1 cellular context compared by ENCODE assay signal in the genomic region with DNA sequence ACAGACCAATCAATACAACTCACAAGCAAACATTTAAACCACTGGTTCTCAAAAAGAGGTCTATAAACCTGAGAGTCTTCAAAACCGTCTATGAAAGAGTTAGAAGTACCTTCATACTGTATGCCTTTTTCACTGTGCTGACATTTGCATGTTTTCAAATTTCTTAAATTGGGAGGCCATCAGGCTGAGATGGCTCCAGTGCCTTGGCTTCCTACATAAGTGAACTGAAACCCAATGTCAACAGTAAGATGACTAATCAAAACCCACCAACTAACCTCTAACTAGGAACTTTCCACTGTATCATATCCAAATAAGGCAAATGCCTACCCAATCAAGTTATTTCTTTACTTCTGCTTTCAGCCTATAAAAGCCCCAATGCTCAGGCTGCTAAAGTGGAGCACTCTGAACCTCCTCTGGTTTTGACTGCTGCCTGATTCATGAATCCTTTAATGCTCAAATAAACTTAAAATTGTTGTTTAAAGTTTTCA.
TF ChIP-seq lines count a peak whose summit lies in the region.

No MANE protein-coding gene starts in this region.

TF ChIP-seq in K562, 482 proteins besides CTCF, POLR2A, EP300 and RAD21 (continued from another document):
- TF ChIP-seq, protein P1, sequence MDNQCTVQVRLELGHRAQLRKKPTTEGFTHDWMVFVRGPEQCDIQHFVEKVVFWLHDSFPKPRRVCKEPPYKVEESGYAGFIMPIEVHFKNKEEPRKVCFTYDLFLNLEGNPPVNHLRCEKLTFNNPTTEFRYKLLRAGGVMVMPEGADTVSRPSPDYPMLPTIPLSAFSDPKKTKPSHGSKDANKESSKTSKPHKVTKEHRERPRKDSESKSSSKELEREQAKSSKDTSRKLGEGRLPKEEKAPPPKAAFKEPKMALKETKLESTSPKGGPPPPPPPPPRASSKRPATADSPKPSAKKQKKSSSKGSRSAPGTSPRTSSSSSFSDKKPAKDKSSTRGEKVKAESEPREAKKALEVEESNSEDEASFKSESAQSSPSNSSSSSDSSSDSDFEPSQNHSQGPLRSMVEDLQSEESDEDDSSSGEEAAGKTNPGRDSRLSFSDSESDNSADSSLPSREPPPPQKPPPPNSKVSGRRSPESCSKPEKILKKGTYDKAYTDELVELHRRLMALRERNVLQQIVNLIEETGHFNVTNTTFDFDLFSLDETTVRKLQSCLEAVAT (IDR thresholded peaks at IDR 0.05), result 0 out of 4 replicates have a peak, but pooled peaks of 1 of the 2 experiments have one; percentile 41
- TF ChIP-seq PML (IDR thresholded peaks at IDR 0.05; ENCODE audit: low read length) (peak; percentile 43; the same call in 1 of the 2 replicates), ETV1 (tag; conservative IDR thresholded peaks at IDR 0.05; ENCODE audit: low read depth) (0 out of 2 replicates have a peak, but pooled peaks have one; percentile 31), ZNF644 (tag; IDR thresholded peaks at IDR 0.05; ENCODE audit: low read depth) (0 out of 2 replicates have a peak, but pooled peaks have one; percentile 46), NFE2 (IDR thresholded peaks at IDR 0.05; ENCODE audit: low read depth) (peak; percentile 83), TBP (optimal IDR thresholded peaks at IDR 0.05; ENCODE audit: low read depth, low read length) (peak; percentile 53), FOXM1 (IDR thresholded peaks at IDR 0.05; ENCODE audit: low read depth) (peak; percentile 64; the same call in 1 of the 2 replicates), FOXM1 (CRISPR knock-in tag; IDR thresholded peaks at IDR 0.05; ENCODE audit: low read depth) (no peak), STAT5B (CRISPR knock-in tag; IDR thresholded peaks at IDR 0.05) (no peak), C11orf30 (IDR thresholded peaks at IDR 0.05; ENCODE audit: low read depth) (peak; percentile 90), ZNF316 (IDR thresholded peaks at IDR 0.05) (peak; percentile 94), NFE2L1 (tag; IDR thresholded peaks at IDR 0.05; ENCODE audit: borderline replicate concordance, low read depth) (peak; percentile 8; the same call in 1 of the 2 replicates), POLR2H (tag; IDR thresholded peaks at IDR 0.05; ENCODE audit: low read depth) (peak; percentile 44; the same call in 1 of the 2 replicates), SUPT5H (IDR thresholded peaks at IDR 0.05) (peak; percentile 52; the same call in 1 of the 2 replicates), TAF1 (IDR thresholded peaks at IDR 0.05; ENCODE audit: control insufficient read depth, extremely low read depth, insufficient read depth, low read length, severe bottlenecking) (peak; percentile 60), NUFIP1 (IDR thresholded peaks at IDR 0.05; ENCODE audit: partially characterized antibody) (peak; percentile 18), EHMT2 (IDR thresholded peaks at IDR 0.05) (peak; percentile 74), EP400 (IDR thresholded peaks at IDR 0.05) (0 out of 2 replicates have a peak, but pooled peaks have one; percentile 12), KDM5B (IDR thresholded peaks at IDR 0.05; ENCODE audit: insufficient replicate concordance, low read depth, low read length) (peak; percentile 44), ARNT (IDR thresholded peaks at IDR 0.05) (peak in 1 of 2 experiments; percentile 61; a peak in 1 of 4 replicates), SRF (CRISPR knock-in tag; IDR thresholded peaks at IDR 0.05) (peak; percentile 89 to 99), BMI1 (IDR thresholded peaks at IDR 0.05; ENCODE audit: low read length) (no peak), POLR2AphosphoS5 (IDR thresholded peaks at IDR 0.05; ENCODE audit: control insufficient read depth, insufficient read depth, low read depth, low read length) (peak; percentile 59), NR2C1 (IDR thresholded peaks at IDR 0.05) (no peak), NR2C1 (tag; IDR thresholded peaks at IDR 0.05) (peak; percentile 39; the same call in 1 of the 2 replicates), SMARCA4 (IDR thresholded peaks at IDR 0.05) (peak; percentile 63; the same call in 1 of the 2 replicates), FOXA1 (IDR thresholded peaks at IDR 0.05; ENCODE audit: borderline replicate concordance) (no peak)
- TF ChIP-seq, protein P2, sequence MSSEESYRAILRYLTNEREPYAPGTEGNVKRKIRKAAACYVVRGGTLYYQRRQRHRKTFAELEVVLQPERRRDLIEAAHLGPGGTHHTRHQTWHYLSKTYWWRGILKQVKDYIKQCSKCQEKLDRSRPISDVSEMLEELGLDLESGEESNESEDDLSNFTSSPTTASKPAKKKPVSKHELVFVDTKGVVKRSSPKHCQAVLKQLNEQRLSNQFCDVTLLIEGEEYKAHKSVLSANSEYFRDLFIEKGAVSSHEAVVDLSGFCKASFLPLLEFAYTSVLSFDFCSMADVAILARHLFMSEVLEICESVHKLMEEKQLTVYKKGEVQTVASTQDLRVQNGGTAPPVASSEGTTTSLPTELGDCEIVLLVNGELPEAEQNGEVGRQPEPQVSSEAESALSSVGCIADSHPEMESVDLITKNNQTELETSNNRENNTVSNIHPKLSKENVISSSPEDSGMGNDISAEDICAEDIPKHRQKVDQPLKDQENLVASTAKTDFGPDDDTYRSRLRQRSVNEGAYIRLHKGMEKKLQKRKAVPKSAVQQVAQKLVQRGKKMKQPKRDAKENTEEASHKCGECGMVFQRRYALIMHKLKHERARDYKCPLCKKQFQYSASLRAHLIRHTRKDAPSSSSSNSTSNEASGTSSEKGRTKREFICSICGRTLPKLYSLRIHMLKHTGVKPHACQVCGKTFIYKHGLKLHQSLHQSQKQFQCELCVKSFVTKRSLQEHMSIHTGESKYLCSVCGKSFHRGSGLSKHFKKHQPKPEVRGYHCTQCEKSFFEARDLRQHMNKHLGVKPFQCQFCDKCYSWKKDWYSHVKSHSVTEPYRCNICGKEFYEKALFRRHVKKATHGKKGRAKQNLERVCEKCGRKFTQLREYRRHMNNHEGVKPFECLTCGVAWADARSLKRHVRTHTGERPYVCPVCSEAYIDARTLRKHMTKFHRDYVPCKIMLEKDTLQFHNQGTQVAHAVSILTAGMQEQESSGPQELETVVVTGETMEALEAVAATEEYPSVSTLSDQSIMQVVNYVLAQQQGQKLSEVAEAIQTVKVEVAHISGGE (CRISPR knock-in tag; IDR thresholded peaks at IDR 0.05), result peak in 1 of 3 experiments; percentile 63; a peak in 2 of 6 replicates
- TF ChIP-seq, protein P3, sequence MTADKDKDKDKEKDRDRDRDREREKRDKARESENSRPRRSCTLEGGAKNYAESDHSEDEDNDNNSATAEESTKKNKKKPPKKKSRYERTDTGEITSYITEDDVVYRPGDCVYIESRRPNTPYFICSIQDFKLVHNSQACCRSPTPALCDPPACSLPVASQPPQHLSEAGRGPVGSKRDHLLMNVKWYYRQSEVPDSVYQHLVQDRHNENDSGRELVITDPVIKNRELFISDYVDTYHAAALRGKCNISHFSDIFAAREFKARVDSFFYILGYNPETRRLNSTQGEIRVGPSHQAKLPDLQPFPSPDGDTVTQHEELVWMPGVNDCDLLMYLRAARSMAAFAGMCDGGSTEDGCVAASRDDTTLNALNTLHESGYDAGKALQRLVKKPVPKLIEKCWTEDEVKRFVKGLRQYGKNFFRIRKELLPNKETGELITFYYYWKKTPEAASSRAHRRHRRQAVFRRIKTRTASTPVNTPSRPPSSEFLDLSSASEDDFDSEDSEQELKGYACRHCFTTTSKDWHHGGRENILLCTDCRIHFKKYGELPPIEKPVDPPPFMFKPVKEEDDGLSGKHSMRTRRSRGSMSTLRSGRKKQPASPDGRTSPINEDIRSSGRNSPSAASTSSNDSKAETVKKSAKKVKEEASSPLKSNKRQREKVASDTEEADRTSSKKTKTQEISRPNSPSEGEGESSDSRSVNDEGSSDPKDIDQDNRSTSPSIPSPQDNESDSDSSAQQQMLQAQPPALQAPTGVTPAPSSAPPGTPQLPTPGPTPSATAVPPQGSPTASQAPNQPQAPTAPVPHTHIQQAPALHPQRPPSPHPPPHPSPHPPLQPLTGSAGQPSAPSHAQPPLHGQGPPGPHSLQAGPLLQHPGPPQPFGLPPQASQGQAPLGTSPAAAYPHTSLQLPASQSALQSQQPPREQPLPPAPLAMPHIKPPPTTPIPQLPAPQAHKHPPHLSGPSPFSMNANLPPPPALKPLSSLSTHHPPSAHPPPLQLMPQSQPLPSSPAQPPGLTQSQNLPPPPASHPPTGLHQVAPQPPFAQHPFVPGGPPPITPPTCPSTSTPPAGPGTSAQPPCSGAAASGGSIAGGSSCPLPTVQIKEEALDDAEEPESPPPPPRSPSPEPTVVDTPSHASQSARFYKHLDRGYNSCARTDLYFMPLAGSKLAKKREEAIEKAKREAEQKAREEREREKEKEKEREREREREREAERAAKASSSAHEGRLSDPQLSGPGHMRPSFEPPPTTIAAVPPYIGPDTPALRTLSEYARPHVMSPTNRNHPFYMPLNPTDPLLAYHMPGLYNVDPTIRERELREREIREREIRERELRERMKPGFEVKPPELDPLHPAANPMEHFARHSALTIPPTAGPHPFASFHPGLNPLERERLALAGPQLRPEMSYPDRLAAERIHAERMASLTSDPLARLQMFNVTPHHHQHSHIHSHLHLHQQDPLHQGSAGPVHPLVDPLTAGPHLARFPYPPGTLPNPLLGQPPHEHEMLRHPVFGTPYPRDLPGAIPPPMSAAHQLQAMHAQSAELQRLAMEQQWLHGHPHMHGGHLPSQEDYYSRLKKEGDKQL (CRISPR knock-in tag; IDR thresholded peaks at IDR 0.05; ENCODE audit: borderline replicate concordance), result no peak
- TF ChIP-seq, protein P4, sequence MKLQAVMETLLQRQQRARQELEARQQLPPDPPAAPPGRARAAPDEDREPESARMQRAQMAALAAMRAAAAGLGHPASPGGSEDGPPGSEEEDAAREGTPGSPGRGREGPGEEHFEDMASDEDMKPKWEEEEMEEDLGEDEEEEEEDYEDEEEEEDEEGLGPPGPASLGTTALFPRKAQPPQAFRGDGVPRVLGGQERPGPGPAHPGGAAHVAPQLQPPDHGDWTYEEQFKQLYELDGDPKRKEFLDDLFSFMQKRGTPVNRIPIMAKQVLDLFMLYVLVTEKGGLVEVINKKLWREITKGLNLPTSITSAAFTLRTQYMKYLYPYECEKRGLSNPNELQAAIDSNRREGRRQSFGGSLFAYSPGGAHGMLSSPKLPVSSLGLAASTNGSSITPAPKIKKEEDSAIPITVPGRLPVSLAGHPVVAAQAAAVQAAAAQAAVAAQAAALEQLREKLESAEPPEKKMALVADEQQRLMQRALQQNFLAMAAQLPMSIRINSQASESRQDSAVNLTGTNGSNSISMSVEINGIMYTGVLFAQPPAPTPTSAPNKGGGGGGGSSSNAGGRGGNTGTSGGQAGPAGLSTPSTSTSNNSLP (IDR thresholded peaks at IDR 0.05; ENCODE audit: borderline replicate concordance, low read depth, low read length), result peak; percentile 62; the same call in 1 of the 2 replicates
- TF ChIP-seq, protein P5, sequence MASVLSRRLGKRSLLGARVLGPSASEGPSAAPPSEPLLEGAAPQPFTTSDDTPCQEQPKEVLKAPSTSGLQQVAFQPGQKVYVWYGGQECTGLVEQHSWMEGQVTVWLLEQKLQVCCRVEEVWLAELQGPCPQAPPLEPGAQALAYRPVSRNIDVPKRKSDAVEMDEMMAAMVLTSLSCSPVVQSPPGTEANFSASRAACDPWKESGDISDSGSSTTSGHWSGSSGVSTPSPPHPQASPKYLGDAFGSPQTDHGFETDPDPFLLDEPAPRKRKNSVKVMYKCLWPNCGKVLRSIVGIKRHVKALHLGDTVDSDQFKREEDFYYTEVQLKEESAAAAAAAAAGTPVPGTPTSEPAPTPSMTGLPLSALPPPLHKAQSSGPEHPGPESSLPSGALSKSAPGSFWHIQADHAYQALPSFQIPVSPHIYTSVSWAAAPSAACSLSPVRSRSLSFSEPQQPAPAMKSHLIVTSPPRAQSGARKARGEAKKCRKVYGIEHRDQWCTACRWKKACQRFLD (CRISPR knock-in tag; IDR thresholded peaks at IDR 0.05), result peak; percentile 39; the same call in 1 of the 2 replicates
